Comparison of ENCODE assay signal across 11 cellular contexts in genomic region chr20:49297605-49298530, GRCh38. TPM values are rescaled to one million over a fixed set of nuclear protein-coding genes. Genes with fewer than 3 reads are reported as not detected.
DNase-seq lines count a peak whose midpoint lies in the region; ATAC-seq and TF ChIP-seq lines count a peak whose summit lies in the region.
"Had no signal": no experiment of that assay in that cellular context is flagged by ENCODE, and none has a peak within 500 bp of the region (broad histone marks: within the 10 kb centered on the region; RNA-seq: fewer than 3 reads in every experiment).

No MANE protein-coding gene starts in this region.

- ATAC-seq in activated T-cell treated with anti-CD3 and anti-CD28 coated beads, Interleukin-2, amount 50 U/mL, for 72 hours (replicated peaks in 1 of 2) = peak; percentile 29 to 31

- DNase-seq in activated T-cell treated with anti-CD3 and anti-CD28 coated beads, Interleukin-2, amount 50 U/mL, for 72 hours = no peak
- DNase-seq in activated T-cell treated with anti-CD3 and anti-CD28 coated beads, Interleukin-2, amount 50 U/mL, for 48 hours = no peak
- DNase-seq in OCI-LY7 (ENCODE audit: low spot score) = peak; percentile 76
- no peak for DNase-seq in glutamatergic neuron
- DNase-seq in NCI-H187 (lab: John Stamatoyannopoulos, UW) = no peak
- no peak for DNase-seq in BE2C
- no peak for DNase-seq in HuH-7.5 (ENCODE audit: low spot score)

- H4K20me1 ChIP-seq in OCI-LY7 (ENCODE audit: insufficient read depth, low read length) = no peaks in the 10 kb centered on the region

- H3K4me3 Mint-ChIP-seq in activated T-cell treated with anti-CD3 and anti-CD28 coated beads, Interleukin-2, amount 50 U/mL, for 72 hours = no peak overlapping the region
- no peak overlapping the region for H3K4me3 Mint-ChIP-seq in glutamatergic neuron (ENCODE audit: unreplicated experiment)

- no peaks in the 10 kb centered on the region for H3K9me3 ChIP-seq in OCI-LY7 (ENCODE audit: low read length)
- no peaks in the 10 kb centered on the region for H3K9me3 ChIP-seq in thymus (ENCODE audit: control insufficient read depth)
- H3K9me3 ChIP-seq in BE2C = no peaks in the 10 kb centered on the region
- H3K9me3 ChIP-seq: Peyer's patch, vagina had no signal

- TF ChIP-seq CTCF in OCI-LY7 (conservative IDR thresholded peaks at IDR 0.05; ENCODE audit: low read length) = no peak
- no peak for TF ChIP-seq CTCF in glutamatergic neuron (IDR thresholded peaks at IDR 0.05; ENCODE audit: partially characterized antibody, unreplicated experiment)
- TF ChIP-seq CTCF in BE2C (IDR thresholded peaks at IDR 0.05; ENCODE audit: low read depth, low read length) = no peak

- peak overlapping the region; percentile 16; the same call in 1 of the 2 replicates for H3K4me2 ChIP-seq in OCI-LY7 (ENCODE audit: low read length)

- H3K9me2 ChIP-seq in OCI-LY7 (ENCODE audit: insufficient read depth, low read length) = no peaks in the 10 kb centered on the region

- H3K4me1 ChIP-seq in OCI-LY7 (ENCODE audit: insufficient read depth, low read length, poor library complexity, severe bottlenecking) = peaks cover 16% of the 10 kb centered on the region
- peaks cover 2% of the 10 kb centered on the region for H3K4me1 ChIP-seq in thymus (ENCODE audit: control insufficient read depth, insufficient read depth, low read length)
- H3K4me1 ChIP-seq in BE2C = no peaks in the 10 kb centered on the region
- H3K4me1 ChIP-seq: Peyer's patch, vagina had no signal

- peak overlapping the region; percentile 67 for H3K27ac Mint-ChIP-seq in activated T-cell treated with anti-CD3 and anti-CD28 coated beads, Interleukin-2, amount 50 U/mL, for 72 hours
- H3K27ac Mint-ChIP-seq in glutamatergic neuron (ENCODE audit: unreplicated experiment) = peak overlapping the region; percentile 18

- no TSS peak for BruUV-seq in OCI-LY7 (replicated peaks; lab: Mats Ljungman, UMichigan)

- CTCF ChIA-PET in OCI-LY7 (lab: Charles Lee; ENCODE audit: unreplicated experiment) = no interaction called here

- H3K27me3 ChIP-seq in thymus (ENCODE audit: control insufficient read depth, insufficient read depth) = no peaks in the 10 kb centered on the region
- no peaks in the 10 kb centered on the region for H3K27me3 ChIP-seq in BE2C
- H3K27me3 ChIP-seq: Peyer's patch, vagina had no signal

- intact Hi-C loops in OCI-LY7 (cut with micrococcal nuclease; ENCODE audit: unreplicated experiment) = no loop called here

- H3K4me1 Mint-ChIP-seq in activated T-cell treated with anti-CD3 and anti-CD28 coated beads, Interleukin-2, amount 50 U/mL, for 72 hours (ENCODE audit: low read depth) = peaks cover 8% of the 10 kb centered on the region
- peaks cover 2% of the 10 kb centered on the region for H3K4me1 Mint-ChIP-seq in glutamatergic neuron (ENCODE audit: low read depth, unreplicated experiment)

- peak overlapping the region; percentile 1; the same call in 1 of the 2 replicates for H2AFZ ChIP-seq in OCI-LY7 (ENCODE audit: low read length)

- H3K4me3 ChIP-seq in OCI-LY7 (ENCODE audit: low read depth, low read length, poor library complexity, severe bottlenecking) (no peak overlapping the region), thymus (ENCODE audit: low read length) (no peak overlapping the region), BE2C (ENCODE audit: low read depth, low read length) (no peak overlapping the region)
- H3K4me3 ChIP-seq: Peyer's patch, skin epidermis, vagina had no signal

- no peaks in the 10 kb centered on the region for H3K27me3 Mint-ChIP-seq in activated T-cell treated with anti-CD3 and anti-CD28 coated beads, Interleukin-2, amount 50 U/mL, for 72 hours (ENCODE audit: low read depth)
- no peaks in the 10 kb centered on the region for H3K27me3 Mint-ChIP-seq in glutamatergic neuron (ENCODE audit: unreplicated experiment)

- no peaks in the 10 kb centered on the region for H3K9me3 Mint-ChIP-seq in activated T-cell treated with anti-CD3 and anti-CD28 coated beads, Interleukin-2, amount 50 U/mL, for 72 hours
- H3K9me3 Mint-ChIP-seq in glutamatergic neuron (ENCODE audit: unreplicated experiment) = peaks cover 2% of the 10 kb centered on the region

- H3K36me3 ChIP-seq in OCI-LY7 (ENCODE audit: insufficient read depth, low read length) = peaks cover 23% of the 10 kb centered on the region
- peaks cover 7% of the 10 kb centered on the region for H3K36me3 ChIP-seq in thymus (ENCODE audit: control insufficient read depth, insufficient read depth)
- no peaks in the 10 kb centered on the region; the same call in 1 of the 2 replicates for H3K36me3 ChIP-seq in BE2C
- H3K36me3 ChIP-seq: Peyer's patch, vagina had no signal

- 73% methylated on average over 6 of the region's 6 CpGs for WGBS in thymus

- H3K36me3 Mint-ChIP-seq in activated T-cell treated with anti-CD3 and anti-CD28 coated beads, Interleukin-2, amount 50 U/mL, for 72 hours (ENCODE audit: insufficient read depth in 2 of 2) = peaks cover 3 to 6% of the 10 kb centered on the region in 2 donors
- H3K36me3 Mint-ChIP-seq in glutamatergic neuron (ENCODE audit: unreplicated experiment) = peaks cover 6% of the 10 kb centered on the region

- H3K27ac ChIP-seq in OCI-LY7 (ENCODE audit: low read depth, low read length, poor library complexity, severe bottlenecking) = peak overlapping the region; percentile 53
- H3K27ac ChIP-seq in thymus (ENCODE audit: low read depth) = peak overlapping the region; percentile 42
- H3K27ac ChIP-seq: Peyer's patch, vagina had no signal

- H3K79me2 ChIP-seq in OCI-LY7 (ENCODE audit: insufficient read depth, low read depth, low read length) = no peaks in the 10 kb centered on the region

- POLR2A ChIA-PET in OCI-LY7 (lab: Charles Lee) = interaction anchor here (0.6 to 0.9 kb wide), 5 partner anchors 10 to 855 kb away, joined by 3 to 4 read pairs (median 3); no protein-coding TSS in a partner anchor

RNA-seq across cellular contexts. Expression of gene ZNFX1, which starts 20.0 kb away (rescaled TPM):
- total RNA-seq in activated T-cell treated with anti-CD3 and anti-CD28 coated beads, Interleukin-2, amount 50 U/mL, for 72 hours = 10 to 100 TPM; 37.8 to 48.8 TPM
- 14.9 and 15.1 TPM in 2 replicates for total RNA-seq in OCI-LY7 (2014; rRNA removed; shearing (Covaris generic))
- total RNA-seq in OCI-LY7 (2022) = 17.1 and 17.6 TPM in 2 replicates
- 11.8 TPM for total RNA-seq in glutamatergic neuron (ENCODE audit: unreplicated experiment)
- 9.4 TPM for polyA plus RNA-seq in thymus
- polyA plus RNA-seq in BE2C (2012; ENCODE audit: insufficient read depth, insufficient read length, low read depth) = 9.0 TPM
